In genomic region chr6:96150431-96150830, GRCh38 we compare ENCODE assay signal across 1 cellular context.
TF ChIP-seq lines count a peak whose summit lies in the region.

No MANE protein-coding gene starts in this region.

TF ChIP-seq in WTC11, 78 proteins besides CTCF, POLR2A, EP300 and RAD21 (continued from another document):
- no peak for TF ChIP-seq PRDM15 (CRISPR knock-in tag; IDR thresholded peaks at IDR 0.05)
- no peak for TF ChIP-seq PREB (CRISPR knock-in tag; IDR thresholded peaks at IDR 0.05; ENCODE audit: borderline replicate concordance)
